ENCODE assay signal across 8 cellular contexts in genomic region chr5:131633830-131634229, GRCh38. TPM values are rescaled to one million over a fixed set of nuclear protein-coding genes. Genes with fewer than 3 reads are reported as not detected.
DNase-seq lines count a peak whose midpoint lies in the region; ATAC-seq, FAIRE-seq and TF ChIP-seq lines count a peak whose summit lies in the region.

No MANE protein-coding gene starts in this region.

- H3K9me3 ChIP-seq in RWPE2 (ENCODE audit: severe bottlenecking) (no peaks in the 10 kb centered on the region), esophagus muscularis mucosa (no peaks in the 10 kb centered on the region), sigmoid colon (no peaks in the 10 kb centered on the region)

- ATAC-seq in RWPE2 (ENCODE audit: low read depth), result no peak
- no peak for ATAC-seq in HG02938 (IDR thresholded peaks at IDR 0.05; ENCODE audit: unreplicated experiment)
- ATAC-seq in GM21737 (IDR thresholded peaks at IDR 0.05; ENCODE audit: unreplicated experiment), result no peak
- ATAC-seq in omental fat pad (ENCODE audit: low FRiP score), result no peak

- DNase-seq in GM19239 (ENCODE audit: insufficient read length, low spot score), result no peak
- no peak for DNase-seq in RWPE2 (ENCODE audit: low spot score)
- no peak for DNase-seq in esophagus muscularis mucosa (ENCODE audit: extremely low spot score)
- no peak for DNase-seq in sigmoid colon
- no peak for DNase-seq in GM13976 (ENCODE audit: low spot score)
- DNase-seq in omental fat pad (ENCODE audit: low spot score), result no peak

- H3K36me3 ChIP-seq in RWPE2 (ENCODE audit: low read depth), result no peaks in the 10 kb centered on the region; the same call in 1 of the 2 replicates
- H3K36me3 ChIP-seq in esophagus muscularis mucosa, result no peaks in the 10 kb centered on the region
- H3K36me3 ChIP-seq in sigmoid colon, result no peaks in the 10 kb centered on the region

- peak; percentile 74 for FAIRE-seq in GM19239 (lab: Jason Lieb, UNC)

- no peak for TF ChIP-seq CTCF in RWPE2 (IDR thresholded peaks at IDR 0.05; ENCODE audit: poor library complexity, severe bottlenecking)
- TF ChIP-seq CTCF in esophagus muscularis mucosa (IDR thresholded peaks at IDR 0.05), result no peak
- TF ChIP-seq CTCF in sigmoid colon (IDR thresholded peaks at IDR 0.05), result no peak
- no peak for TF ChIP-seq CTCF in GM13976 (IDR thresholded peaks at IDR 0.05; ENCODE audit: borderline replicate concordance, control extremely low read depth, extremely low read depth, insufficient read depth, missing control alignments)
- no peak for TF ChIP-seq CTCF in omental fat pad (IDR thresholded peaks at IDR 0.05)

- TF ChIP-seq POLR2A in esophagus muscularis mucosa (IDR thresholded peaks at IDR 0.05; ENCODE audit: low read depth) (no peak), sigmoid colon (IDR thresholded peaks at IDR 0.05) (no peak)

- in situ Hi-C loops in GM13976 (cut with MboI; ENCODE audit: low sequenced_read_pairs, unreplicated experiment), result no loop called here

- peak overlapping the region; percentile 98 for H3K27ac ChIP-seq in RWPE2 (ENCODE audit: poor library complexity, severe bottlenecking)
- peak overlapping the region; percentile 92 to 98 (median 97) for H3K27ac ChIP-seq in esophagus muscularis mucosa (replicated peaks in 1 of 4)
- H3K27ac ChIP-seq in sigmoid colon, result peak overlapping the region; percentile 92 to 100 (median 99)

- 49% methylated on average over 5 of the region's 5 CpGs for WGBS in esophagus muscularis mucosa
- WGBS in sigmoid colon, 2 donors, result 27 to 51% methylated on average over 5 of the region's 5 CpGs

- no peaks in the 10 kb centered on the region for H3K27me3 ChIP-seq in RWPE2 (ENCODE audit: insufficient read depth, poor library complexity, severe bottlenecking)
- H3K27me3 ChIP-seq in esophagus muscularis mucosa, result no peaks in the 10 kb centered on the region
- no peaks in the 10 kb centered on the region for H3K27me3 ChIP-seq in sigmoid colon

- intact Hi-C loops in esophagus muscularis mucosa (cut with DNase I) (loop anchor here (5.0 kb wide), 1 partner anchor 163 kb away; the partner anchor contains the start of gene FNIP1), sigmoid colon (cut with DNase I) (loop anchor here (2.0 to 10.0 kb wide), 3 partner anchors 39 to 459 kb away; partner anchors contain the start of genes CDC42SE2 and LYRM7)

- H3K4me3 ChIP-seq in RWPE2 (ENCODE audit: severe bottlenecking), result peak overlapping the region; percentile 73
- peak overlapping the region; percentile 69 to 79 (median 74) for H3K4me3 ChIP-seq in esophagus muscularis mucosa
- H3K4me3 ChIP-seq in sigmoid colon, result peak overlapping the region; percentile 64 to 84 (median 66)

- H3K4me1 ChIP-seq in RWPE2 (ENCODE audit: insufficient read depth, poor library complexity, severe bottlenecking), result peaks cover 36% of the 10 kb centered on the region
- H3K4me1 ChIP-seq in esophagus muscularis mucosa, result peaks cover 19 to 59% (median 50%) of the 10 kb centered on the region in 4 donors
- peaks cover 2 to 48% (median 37%) of the 10 kb centered on the region in 4 donors for H3K4me1 ChIP-seq in sigmoid colon

- TF ChIP-seq EP300 in esophagus muscularis mucosa (IDR thresholded peaks at IDR 0.05) (no peak), sigmoid colon (IDR thresholded peaks at IDR 0.05) (no peak)

RNA-seq across cellular contexts. Expression of gene RAPGEF6, which starts 1.2 kb away (rescaled TPM):
- total RNA-seq in esophagus muscularis mucosa (10 to 100 TPM; 17.2 to 23.3 (median 20.1) TPM), sigmoid colon (10 to 100 TPM; 16.1 to 30.5 (median 18.6) TPM), omental fat pad (10 to 100 TPM; 14.7 to 31.5 (median 24.2) TPM)
- 1 to 10 TPM; 1.8 to 8.0 (median 2.1) TPM for polyA plus RNA-seq in sigmoid colon
